ENCODE assay signal across 19 cellular contexts in genomic region chr2:33130544-33130943, GRCh38.
"Had no signal": no experiment of that assay in that cellular context is flagged by ENCODE, and none has a peak within 500 bp of the region (broad histone marks: within the 10 kb centered on the region; RNA-seq: fewer than 3 reads in every experiment).

No MANE protein-coding gene starts in this region.

- FAIRE-seq: kidney had no signal

- H3K27ac Mint-ChIP-seq: activated CD8-positive, alpha-beta memory T cell treated with anti-CD3 and anti-CD28 coated beads, Interleukin-2, amount 10 ng/mL, durations not matched to agents 7 days and 5 days; stimulated activated naive CD8-positive, alpha-beta T cell treated with anti-CD3 and anti-CD28 coated beads, Interleukin-15, Interleukin-2, amounts not matched to agents 100 ng/mL and 50 ng/mL, for 24 hours; T-cell had no signal

- H3K27ac ChIP-seq: colonic mucosa, left lung, ovary, spleen, suprapubic skin, upper lobe of right lung had no signal

- ATAC-seq: activated CD4-positive, CD25-positive, alpha-beta regulatory T cell treated with anti-CD3 and anti-CD28 coated beads, Interleukin-2, amount 50 U/mL, for 24 hours; activated CD8-positive, alpha-beta memory T cell treated with anti-CD3 and anti-CD28 coated beads, Interleukin-2, amount 10 ng/mL, durations not matched to agents 7 days and 5 days; esophagus mucosa; left lung; sciatic nerve; T-cell; upper lobe of right lung had no signal

- H3K4me1 ChIP-seq: colonic mucosa had no signal

- H3K4me3 ChIP-seq: colonic mucosa, left lung, ovary, spleen, suprapubic skin, upper lobe of right lung had no signal

- H3K4me3 Mint-ChIP-seq: activated CD8-positive, alpha-beta memory T cell treated with anti-CD3 and anti-CD28 coated beads, Interleukin-2, amount 10 ng/mL, durations not matched to agents 7 days and 5 days; stimulated activated naive CD8-positive, alpha-beta T cell treated with anti-CD3 and anti-CD28 coated beads, Interleukin-15, Interleukin-2, amounts not matched to agents 100 ng/mL and 50 ng/mL, for 24 hours; T-cell had no signal

- H3K9me3 Mint-ChIP-seq: stimulated activated naive CD8-positive, alpha-beta T cell treated with anti-CD3 and anti-CD28 coated beads, Interleukin-15, Interleukin-2, amounts not matched to agents 100 ng/mL and 50 ng/mL, for 24 hours; T-cell had no signal

- H3K4me1 Mint-ChIP-seq: activated CD8-positive, alpha-beta memory T cell treated with anti-CD3 and anti-CD28 coated beads, Interleukin-2, amount 10 ng/mL, durations not matched to agents 7 days and 5 days; T-cell had no signal

- H3K36me3 ChIP-seq: colonic mucosa, left lung, ovary, spleen, suprapubic skin, upper lobe of right lung had no signal

- DNase-seq: activated CD4-positive, alpha-beta T cell treated with anti-CD3 and anti-CD28 coated beads, Interleukin-2, amount 50 U/mL, for 48 hours; activated CD8-positive, alpha-beta memory T cell treated with anti-CD3 and anti-CD28 coated beads, Interleukin-2, amount 10 ng/mL, durations not matched to agents 7 days and 5 days; activated naive CD4-positive, alpha-beta T cell treated with anti-CD3 and anti-CD28 coated beads, Interleukin-2, amount 50 U/mL, for 16 hours; activated T-cell treated with anti-CD3 and anti-CD28 coated beads, Interleukin-2, amount 50 U/mL, for 1 hour; caudate nucleus; colonic mucosa; hippocampal formation; kidney; left lung; ovary; spleen; T-cell; T-helper 9 cell; upper lobe of right lung had no signal

- H3K27me3 ChIP-seq: colonic mucosa, left lung, ovary, spleen, suprapubic skin, upper lobe of right lung had no signal

- H3K36me3 Mint-ChIP-seq: activated CD8-positive, alpha-beta memory T cell treated with anti-CD3 and anti-CD28 coated beads, Interleukin-2, amount 10 ng/mL, durations not matched to agents 7 days and 5 days; T-cell had no signal

- H3K9me3 ChIP-seq: colonic mucosa, left lung, ovary, spleen, suprapubic skin, upper lobe of right lung had no signal
